18 cellular contexts compared by ENCODE assay signal in the genomic region with DNA sequence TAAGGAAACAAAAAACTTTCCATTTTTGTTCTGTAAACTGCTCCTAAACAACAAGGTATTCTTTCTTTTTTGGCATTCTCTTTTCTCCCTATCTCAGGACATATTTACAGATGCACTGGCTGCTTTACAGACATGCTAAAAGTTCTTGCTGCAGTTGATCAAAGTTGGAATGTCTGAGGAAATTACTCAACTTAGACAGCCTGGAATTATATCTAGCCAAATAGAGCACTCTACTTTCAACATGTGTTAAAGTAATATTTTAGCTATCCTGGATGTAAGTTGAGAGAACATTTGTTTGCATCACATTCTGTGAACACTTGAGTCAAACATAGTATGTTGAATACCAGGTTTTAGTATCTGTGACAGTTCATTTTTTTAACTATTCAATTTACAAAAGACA.
"Had no signal": no experiment of that assay in that cellular context is flagged by ENCODE, and none has a peak within 500 bp of the region (broad histone marks: within the 10 kb centered on the region; RNA-seq: fewer than 3 reads in every experiment).

No MANE protein-coding gene starts in this region.

- DNase-seq: activated B cell treated with CpG ODN at 0.5 μM for 24 hours; activated CD4-positive, alpha-beta T cell treated with anti-CD3 and anti-CD28 coated beads for 48 hours; activated CD8-positive, alpha-beta memory T cell treated with anti-CD3 and anti-CD28 coated beads, Interleukin-2, amount 50 U/mL, for 4 hours; activated CD8-positive, alpha-beta T cell treated with anti-CD3 and anti-CD28 coated beads, Interleukin-2, amount 10 ng/mL, durations not matched to agents 7 days and 5 days; activated gamma-delta T cell treated with Interleukin-2 at 50 U/mL for 16 hours; activated naive CD8-positive, alpha-beta T cell treated with anti-CD3 and anti-CD28 coated beads for 36 hours; activated T-cell treated with anti-CD3 and anti-CD28 coated beads, Interleukin-2, amount 50 U/mL, for 72 hours; aorta; erythroblast; foreskin melanocyte; kidney glomerular epithelial cell; lower lobe of right lung; pancreas; T-helper 2 cell had no signal

- H3K9ac ChIP-seq: neural progenitor cell had no signal

- H3K4me3 ChIP-seq: lower lobe of right lung, neural progenitor cell, pancreas had no signal

- H3K36me3 ChIP-seq: neural progenitor cell, pancreas had no signal

- ATAC-seq: activated CD8-positive, alpha-beta T cell treated with anti-CD3 and anti-CD28 coated beads, Interleukin-2, amount 10 ng/mL, durations not matched to agents 7 days and 5 days; activated T-cell treated with anti-CD3 and anti-CD28 coated beads, Interleukin-2, amount 50 U/mL, for 72 hours; lower lobe of right lung; stimulated activated effector memory CD8-positive, alpha-beta T cell treated with anti-CD3 and anti-CD28 coated beads, Interleukin-12 subunit alpha, Interleukin-12 subunit beta, amount 100 ng/mL, for 72 hours had no signal

- FAIRE-seq: bronchial epithelial cell, TTC549 had no signal

- H3K4me1 ChIP-seq: lower lobe of right lung, pancreas had no signal

- H3K9me3 ChIP-seq: lower lobe of right lung, pancreas had no signal

- H3K27me3 ChIP-seq: neural progenitor cell, pancreas had no signal

- H3K27ac ChIP-seq: lower lobe of right lung, neural progenitor cell, pancreas had no signal

- H2AFZ ChIP-seq: neural progenitor cell had no signal

- H3K4me2 ChIP-seq: neural progenitor cell had no signal
